Comparison of ENCODE assay signal across 23 cellular contexts in the genomic region with DNA sequence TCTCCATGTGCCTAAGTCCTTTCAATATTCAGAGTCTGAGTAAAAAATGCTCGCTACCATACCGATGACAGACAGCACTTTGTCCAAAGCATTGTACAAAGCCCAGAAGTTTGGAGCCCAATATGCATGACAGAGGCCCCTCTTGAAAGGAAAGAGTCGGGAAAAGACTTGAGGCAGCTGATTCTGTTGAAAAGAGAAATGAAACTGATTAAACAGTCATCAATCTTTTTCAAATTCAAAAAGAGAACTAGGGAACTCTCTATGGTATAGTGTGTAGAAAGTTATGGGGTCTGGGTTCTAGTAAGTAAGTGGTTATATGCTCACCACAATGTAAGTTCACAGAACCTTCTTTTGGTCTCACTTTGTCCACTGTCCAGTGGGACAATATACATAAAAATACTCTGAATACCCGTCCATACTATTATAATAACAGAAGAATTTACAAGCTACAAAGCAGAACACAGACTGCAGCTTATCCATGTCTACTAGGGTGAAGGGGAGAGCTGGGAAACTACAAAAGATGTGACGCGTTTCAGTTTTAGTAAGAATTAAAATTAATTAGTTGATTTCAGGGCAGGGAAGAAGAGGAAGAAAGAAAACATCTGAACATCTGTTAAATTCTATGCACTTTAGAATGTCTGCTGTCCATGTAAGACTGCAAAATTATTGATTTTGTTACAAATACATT. TPM values are rescaled to one million over a fixed set of nuclear protein-coding genes. Genes with fewer than 3 reads are reported as not detected.
DNase-seq lines count a peak whose midpoint lies in the region; ATAC-seq and TF ChIP-seq lines count a peak whose summit lies in the region.
"Had no signal": no experiment of that assay in that cellular context is flagged by ENCODE, and none has a peak within 500 bp of the region (broad histone marks: within the 10 kb centered on the region; RNA-seq: fewer than 3 reads in every experiment).

No MANE protein-coding gene starts in this region.

- TF ChIP-seq CTCF in GM10266 (IDR thresholded peaks at IDR 0.05; ENCODE audit: control insufficient read depth, insufficient read depth, low read depth, missing control alignments) (no peak), GM20000 (IDR thresholded peaks at IDR 0.05; ENCODE audit: extremely low read depth, missing control alignments) (no peak), gastroesophageal sphincter (IDR thresholded peaks at IDR 0.05) (no peak)

- no peak overlapping the region for H3K27ac Mint-ChIP-seq in activated CD4-positive, alpha-beta T cell treated with anti-CD3 and anti-CD28 coated beads for 36 hours
- H3K27ac Mint-ChIP-seq: activated naive CD4-positive, alpha-beta T cell treated with anti-CD3 and anti-CD28 coated beads for 36 hours had no signal

- no peaks in the 10 kb centered on the region for H3K27me3 ChIP-seq in gastroesophageal sphincter
- H3K27me3 ChIP-seq: brain microvascular endothelial cell had no signal

- TF ChIP-seq POLR2A in gastroesophageal sphincter (IDR thresholded peaks at IDR 0.05): no peak

- H3K36me3 ChIP-seq in gastroesophageal sphincter: peaks cover 0 to 81% of the 10 kb centered on the region in 2 donors

- intact Hi-C loops in activated CD4-positive, alpha-beta T cell treated with anti-CD3 and anti-CD28 coated beads for 36 hours (cut with DNase I, micrococcal nuclease): no loop called here

- H3K4me3 ChIP-seq in gastroesophageal sphincter: no peak overlapping the region

- H3K9me3 ChIP-seq in gastroesophageal sphincter: no peaks in the 10 kb centered on the region

- H3K36me3 Mint-ChIP-seq in activated CD4-positive, alpha-beta T cell treated with anti-CD3 and anti-CD28 coated beads for 36 hours (ENCODE audit: low read depth): peaks cover 38% of the 10 kb centered on the region

- WGBS in gastroesophageal sphincter (ENCODE audit: low coverage in 1 of 2), 2 donors: 78 to 83% methylated on average over 3 to 6 of the region's 6 CpGs

- no peaks in the 10 kb centered on the region for H3K9me3 Mint-ChIP-seq in activated CD4-positive, alpha-beta T cell treated with anti-CD3 and anti-CD28 coated beads for 36 hours (ENCODE audit: low read depth)
- H3K9me3 Mint-ChIP-seq: activated naive CD4-positive, alpha-beta T cell treated with anti-CD3 and anti-CD28 coated beads for 36 hours; naive B cell had no signal

- POLR2A ChIA-PET in activated CD4-positive, alpha-beta T cell treated with anti-CD3 and anti-CD28 coated beads for 36 hours (lab: Charles Lee): no interaction called here

- H3K4me1 Mint-ChIP-seq in activated CD4-positive, alpha-beta T cell treated with anti-CD3 and anti-CD28 coated beads for 36 hours: no peaks in the 10 kb centered on the region

- DNase-seq in GM10266 (ENCODE audit: extremely low spot score) (peak; percentile 22), GM20000 (ENCODE audit: low spot score) (peak; percentile 30), NOMO-1 treated with DMSO at 0.1 percent for 48 hours (lab: John Stamatoyannopoulos, UW; ENCODE audit: unreplicated experiment) (peak; percentile 77), inferior parietal cortex (ENCODE audit: extremely low spot score) (no peak)
- DNase-seq in activated CD4-positive, alpha-beta T cell treated with anti-CD3 and anti-CD28 coated beads for 36 hours: no peak
- DNase-seq: activated CD8-positive, alpha-beta memory T cell treated with anti-CD3 and anti-CD28 coated beads, Interleukin-2, amount 50 U/mL, for 48 hours; activated naive CD4-positive, alpha-beta T cell treated with anti-CD3 and anti-CD28 coated beads for 36 hours; brain microvascular endothelial cell; DND-41; hypothalamus; naive B cell; NCI-H187; NCI-H526 treated with DMSO at 0.1 percent for 48 hours; retina; stimulated activated CD4-positive, alpha-beta T cell treated with anti-CD3 and anti-CD28 coated beads, Interleukin-1b, Interleukin-23, amount 100 ng/mL, for 48 hours had no signal

- CTCF ChIA-PET in activated CD4-positive, alpha-beta T cell treated with anti-CD3 and anti-CD28 coated beads for 36 hours (lab: Charles Lee): interaction anchor here (0.9 kb wide), 1 partner anchor 9 kb away, joined by 3 read pairs; no protein-coding TSS in a partner anchor

- ATAC-seq in HG02938 (IDR thresholded peaks at IDR 0.05; ENCODE audit: unreplicated experiment): peak; percentile 73
- no peak for ATAC-seq in gastroesophageal sphincter
- ATAC-seq in activated CD4-positive, alpha-beta T cell treated with anti-CD3 and anti-CD28 coated beads for 36 hours: no peak
- no peak for ATAC-seq in HG03520 (IDR thresholded peaks at IDR 0.05; ENCODE audit: unreplicated experiment)
- ATAC-seq: activated CD4-positive, CD25-positive, alpha-beta regulatory T cell treated with anti-CD3 and anti-CD28 coated beads, Interleukin-2, amount 50 U/mL, for 24 hours had no signal

- no peaks in the 10 kb centered on the region for H3K4me1 ChIP-seq in gastroesophageal sphincter

- TF ChIP-seq EP300 in gastroesophageal sphincter (IDR thresholded peaks at IDR 0.05): no peak

- H3K27me3 Mint-ChIP-seq in activated CD4-positive, alpha-beta T cell treated with anti-CD3 and anti-CD28 coated beads for 36 hours: no peaks in the 10 kb centered on the region
- H3K27me3 Mint-ChIP-seq: naive B cell had no signal

- no peak overlapping the region for H3K27ac ChIP-seq in gastroesophageal sphincter
- H3K27ac ChIP-seq: brain microvascular endothelial cell, C4-2B had no signal

- H3K4me3 Mint-ChIP-seq in activated CD4-positive, alpha-beta T cell treated with anti-CD3 and anti-CD28 coated beads for 36 hours: no peak overlapping the region
- H3K4me3 Mint-ChIP-seq: activated naive CD4-positive, alpha-beta T cell treated with anti-CD3 and anti-CD28 coated beads for 36 hours; naive B cell had no signal

RNA-seq across cellular contexts. Expression of gene ALG8, which starts 26.7 kb away (rescaled TPM):
- total RNA-seq in gastroesophageal sphincter: 10 to 100 TPM; 14.8 to 21.6 (median 15.8) TPM
- total RNA-seq in activated CD4-positive, alpha-beta T cell treated with anti-CD3 and anti-CD28 coated beads for 36 hours: 10 to 100 TPM; 59.4 to 85.2 TPM

RNA-seq across cellular contexts. Expression of gene NDUFC2, which starts 33.1 kb away (rescaled TPM):
- 100 to 1,000 TPM in 1 of 4 donors, 10 to 100 TPM in 3; 67.8 to 102 (median 79.6) TPM for total RNA-seq in gastroesophageal sphincter
- total RNA-seq in activated CD4-positive, alpha-beta T cell treated with anti-CD3 and anti-CD28 coated beads for 36 hours: 100 to 1,000 TPM; 214 to 236 TPM

RNA-seq across cellular contexts. Expression of gene THRSP, which starts 49.1 kb away (rescaled TPM):
- 1 to 10 TPM in 1 of 4 donors, not detected in 3; 2.0 TPM for total RNA-seq in gastroesophageal sphincter
- total RNA-seq in activated CD4-positive, alpha-beta T cell treated with anti-CD3 and anti-CD28 coated beads for 36 hours: not detected
- total RNA-seq: A172; activated naive CD4-positive, alpha-beta T cell treated with anti-CD3 and anti-CD28 coated beads for 36 hours; LHCN-M2; T-helper 1 cell treated with Interleukin-12 subunit alpha and Interleukin-12 subunit beta and Interleukin-4 antibody, amounts not matched to agents 30 ng/mL and 1 ng/mL, for 36 hours had no signal

Comparison
In these comparisons a context has a peak if more than half of its experiments do, and no peak if none do; other contexts are left out.
1. DNase-seq: peak in GM10266 (single experiment), GM20000 (single experiment) and NOMO-1 treated with DMSO at 0.1 percent for 48 hours (single experiment); none in inferior parietal cortex (single experiment) and activated CD4-positive, alpha-beta T cell treated with anti-CD3 and anti-CD28 coated beads for 36 hours (single experiment).